ENCODE assay signal across 3 cellular contexts in genomic region chr18:74268933-74269620, GRCh38.
TF ChIP-seq lines count a peak whose summit lies in the region.

No MANE protein-coding gene starts in this region.

TF ChIP-seq in SK-N-SH, 30 proteins besides CTCF, POLR2A, EP300 and RAD21 (continues in another document):
- TF ChIP-seq TEAD4 (IDR thresholded peaks at IDR 0.05; ENCODE audit: borderline replicate concordance, insufficient read depth) (no peak), NRF1 (IDR thresholded peaks at IDR 0.05; ENCODE audit: low read depth, low read length) (no peak), RFX5 (IDR thresholded peaks at IDR 0.05; ENCODE audit: low read length) (no peak), TAF1 (IDR thresholded peaks at IDR 0.05; ENCODE audit: borderline replicate concordance, low read depth, low read length) (no peak), FOXM1 (IDR thresholded peaks at IDR 0.05; ENCODE audit: low read depth) (no peak), NFIC (IDR thresholded peaks at IDR 0.05; ENCODE audit: borderline replicate concordance) (no peak), GATA2 (CRISPR knock-in tag; IDR thresholded peaks at IDR 0.05) (peak; percentile 91), YY1 (IDR thresholded peaks at IDR 0.05; ENCODE audit: low read depth) (no peak), SMC3 (IDR thresholded peaks at IDR 0.05; ENCODE audit: low read depth, low read length) (no peak), FOXJ3 (CRISPR knock-in tag; IDR thresholded peaks at IDR 0.05) (no peak), MXI1 (IDR thresholded peaks at IDR 0.05; ENCODE audit: low read depth, low read length) (no peak; the same call in 1 of the 2 replicates), RCOR1 (IDR thresholded peaks at IDR 0.05; ENCODE audit: low read length) (peak; percentile 51; the same call in 1 of the 2 replicates), SIN3A (IDR thresholded peaks at IDR 0.05; ENCODE audit: borderline replicate concordance, low read depth, low read length) (no peak), ELF1 (IDR thresholded peaks at IDR 0.05) (no peak), USF1 (IDR thresholded peaks at IDR 0.05; ENCODE audit: borderline replicate concordance, low read depth) (no peak)
- TF ChIP-seq, protein P1, sequence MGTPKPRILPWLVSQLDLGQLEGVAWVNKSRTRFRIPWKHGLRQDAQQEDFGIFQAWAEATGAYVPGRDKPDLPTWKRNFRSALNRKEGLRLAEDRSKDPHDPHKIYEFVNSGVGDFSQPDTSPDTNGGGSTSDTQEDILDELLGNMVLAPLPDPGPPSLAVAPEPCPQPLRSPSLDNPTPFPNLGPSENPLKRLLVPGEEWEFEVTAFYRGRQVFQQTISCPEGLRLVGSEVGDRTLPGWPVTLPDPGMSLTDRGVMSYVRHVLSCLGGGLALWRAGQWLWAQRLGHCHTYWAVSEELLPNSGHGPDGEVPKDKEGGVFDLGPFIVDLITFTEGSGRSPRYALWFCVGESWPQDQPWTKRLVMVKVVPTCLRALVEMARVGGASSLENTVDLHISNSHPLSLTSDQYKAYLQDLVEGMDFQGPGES (IDR thresholded peaks at IDR 0.05; ENCODE audit: low read depth, low read length), result no peak
- TF ChIP-seq, protein P2, sequence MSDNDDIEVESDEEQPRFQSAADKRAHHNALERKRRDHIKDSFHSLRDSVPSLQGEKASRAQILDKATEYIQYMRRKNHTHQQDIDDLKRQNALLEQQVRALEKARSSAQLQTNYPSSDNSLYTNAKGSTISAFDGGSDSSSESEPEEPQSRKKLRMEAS (IDR thresholded peaks at IDR 0.05; ENCODE audit: low read depth), result no peak
- TF ChIP-seq, protein P3, sequence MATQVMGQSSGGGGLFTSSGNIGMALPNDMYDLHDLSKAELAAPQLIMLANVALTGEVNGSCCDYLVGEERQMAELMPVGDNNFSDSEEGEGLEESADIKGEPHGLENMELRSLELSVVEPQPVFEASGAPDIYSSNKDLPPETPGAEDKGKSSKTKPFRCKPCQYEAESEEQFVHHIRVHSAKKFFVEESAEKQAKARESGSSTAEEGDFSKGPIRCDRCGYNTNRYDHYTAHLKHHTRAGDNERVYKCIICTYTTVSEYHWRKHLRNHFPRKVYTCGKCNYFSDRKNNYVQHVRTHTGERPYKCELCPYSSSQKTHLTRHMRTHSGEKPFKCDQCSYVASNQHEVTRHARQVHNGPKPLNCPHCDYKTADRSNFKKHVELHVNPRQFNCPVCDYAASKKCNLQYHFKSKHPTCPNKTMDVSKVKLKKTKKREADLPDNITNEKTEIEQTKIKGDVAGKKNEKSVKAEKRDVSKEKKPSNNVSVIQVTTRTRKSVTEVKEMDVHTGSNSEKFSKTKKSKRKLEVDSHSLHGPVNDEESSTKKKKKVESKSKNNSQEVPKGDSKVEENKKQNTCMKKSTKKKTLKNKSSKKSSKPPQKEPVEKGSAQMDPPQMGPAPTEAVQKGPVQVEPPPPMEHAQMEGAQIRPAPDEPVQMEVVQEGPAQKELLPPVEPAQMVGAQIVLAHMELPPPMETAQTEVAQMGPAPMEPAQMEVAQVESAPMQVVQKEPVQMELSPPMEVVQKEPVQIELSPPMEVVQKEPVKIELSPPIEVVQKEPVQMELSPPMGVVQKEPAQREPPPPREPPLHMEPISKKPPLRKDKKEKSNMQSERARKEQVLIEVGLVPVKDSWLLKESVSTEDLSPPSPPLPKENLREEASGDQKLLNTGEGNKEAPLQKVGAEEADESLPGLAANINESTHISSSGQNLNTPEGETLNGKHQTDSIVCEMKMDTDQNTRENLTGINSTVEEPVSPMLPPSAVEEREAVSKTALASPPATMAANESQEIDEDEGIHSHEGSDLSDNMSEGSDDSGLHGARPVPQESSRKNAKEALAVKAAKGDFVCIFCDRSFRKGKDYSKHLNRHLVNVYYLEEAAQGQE (IDR thresholded peaks at IDR 0.05; ENCODE audit: low read depth, low read length), result no peak

TF ChIP-seq in SK-N-SH treated with all-trans-retinoic acid at 6 μM for 48 hours, 23 proteins besides CTCF, POLR2A, EP300 and RAD21:
- TF ChIP-seq ARNTL (CRISPR knock-in tag; IDR thresholded peaks at IDR 0.05; ENCODE audit: borderline replicate concordance, low read depth) (no peak), PPARA (CRISPR knock-in tag; IDR thresholded peaks at IDR 0.05; ENCODE audit: borderline replicate concordance) (no peak), ZFP3 (CRISPR knock-in tag; IDR thresholded peaks at IDR 0.05) (no peak), POU6F1 (CRISPR knock-in tag; IDR thresholded peaks at IDR 0.05; ENCODE audit: borderline replicate concordance, low read depth) (no peak), SNAI2 (CRISPR knock-in tag; IDR thresholded peaks at IDR 0.05) (no peak)
- TF ChIP-seq, protein P4, sequence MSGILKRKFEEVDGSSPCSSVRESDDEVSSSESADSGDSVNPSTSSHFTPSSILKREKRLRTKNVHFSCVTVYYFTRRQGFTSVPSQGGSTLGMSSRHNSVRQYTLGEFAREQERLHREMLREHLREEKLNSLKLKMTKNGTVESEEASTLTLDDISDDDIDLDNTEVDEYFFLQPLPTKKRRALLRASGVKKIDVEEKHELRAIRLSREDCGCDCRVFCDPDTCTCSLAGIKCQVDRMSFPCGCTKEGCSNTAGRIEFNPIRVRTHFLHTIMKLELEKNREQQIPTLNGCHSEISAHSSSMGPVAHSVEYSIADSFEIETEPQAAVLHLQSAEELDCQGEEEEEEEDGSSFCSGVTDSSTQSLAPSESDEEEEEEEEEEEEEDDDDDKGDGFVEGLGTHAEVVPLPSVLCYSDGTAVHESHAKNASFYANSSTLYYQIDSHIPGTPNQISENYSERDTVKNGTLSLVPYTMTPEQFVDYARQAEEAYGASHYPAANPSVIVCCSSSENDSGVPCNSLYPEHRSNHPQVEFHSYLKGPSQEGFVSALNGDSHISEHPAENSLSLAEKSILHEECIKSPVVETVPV (CRISPR knock-in tag; IDR thresholded peaks at IDR 0.05), result no peak

TF ChIP-seq in HepG2, 621 proteins besides CTCF, POLR2A, EP300 and RAD21:
- TF ChIP-seq ZFP36L1 (CRISPR knock-in tag; IDR thresholded peaks at IDR 0.05), result no peak
- no peak for TF ChIP-seq ARID5B (CRISPR knock-in tag; IDR thresholded peaks at IDR 0.05)
- no peak for TF ChIP-seq MED13 (CRISPR knock-in tag; IDR thresholded peaks at IDR 0.05)
- TF ChIP-seq POLR2AphosphoS5 (IDR thresholded peaks at IDR 0.05; ENCODE audit: low read depth, low read length), result no peak
- no peak for TF ChIP-seq GABPB1 (CRISPR knock-in tag; IDR thresholded peaks at IDR 0.05)
- TF ChIP-seq, protein P5, sequence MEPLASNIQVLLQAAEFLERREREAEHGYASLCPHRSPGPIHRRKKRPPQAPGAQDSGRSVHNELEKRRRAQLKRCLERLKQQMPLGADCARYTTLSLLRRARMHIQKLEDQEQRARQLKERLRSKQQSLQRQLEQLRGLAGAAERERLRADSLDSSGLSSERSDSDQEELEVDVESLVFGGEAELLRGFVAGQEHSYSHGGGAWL (CRISPR knock-in tag; IDR thresholded peaks at IDR 0.05), result no peak
- TF ChIP-seq STAG1 (CRISPR knock-in tag; IDR thresholded peaks at IDR 0.05), result no peak
- TF ChIP-seq HNF1A (IDR thresholded peaks at IDR 0.05; ENCODE audit: low read depth), result no peak
- no peak for TF ChIP-seq HNF1A (CRISPR knock-in tag; IDR thresholded peaks at IDR 0.05; ENCODE audit: borderline replicate concordance)
- TF ChIP-seq NBN (conservative IDR thresholded peaks at IDR 0.05), result no peak
- TF ChIP-seq TSC22D2 (CRISPR knock-in tag; IDR thresholded peaks at IDR 0.05; ENCODE audit: borderline replicate concordance), result no peak
- TF ChIP-seq ZBTB14 (CRISPR knock-in tag; IDR thresholded peaks at IDR 0.05), result no peak
- TF ChIP-seq KAT7 (CRISPR knock-in tag; IDR thresholded peaks at IDR 0.05; ENCODE audit: borderline replicate concordance), result no peak
- no peak for TF ChIP-seq SATB2 (CRISPR knock-in tag; IDR thresholded peaks at IDR 0.05)
- no peak for TF ChIP-seq RNF2 (conservative IDR thresholded peaks at IDR 0.05; ENCODE audit: low read depth)
- no peak for TF ChIP-seq ZMAT3 (CRISPR knock-in tag; conservative IDR thresholded peaks at IDR 0.05)
- no peak for TF ChIP-seq SP140L (CRISPR knock-in tag; IDR thresholded peaks at IDR 0.05; ENCODE audit: borderline replicate concordance)
- no peak for TF ChIP-seq NR2F6 (IDR thresholded peaks at IDR 0.05)
- no peak for TF ChIP-seq NR2F6 (CRISPR knock-in tag; IDR thresholded peaks at IDR 0.05)
TF ChIP-seq in HepG2: peak in this region for 0.
